In the genomic region with DNA sequence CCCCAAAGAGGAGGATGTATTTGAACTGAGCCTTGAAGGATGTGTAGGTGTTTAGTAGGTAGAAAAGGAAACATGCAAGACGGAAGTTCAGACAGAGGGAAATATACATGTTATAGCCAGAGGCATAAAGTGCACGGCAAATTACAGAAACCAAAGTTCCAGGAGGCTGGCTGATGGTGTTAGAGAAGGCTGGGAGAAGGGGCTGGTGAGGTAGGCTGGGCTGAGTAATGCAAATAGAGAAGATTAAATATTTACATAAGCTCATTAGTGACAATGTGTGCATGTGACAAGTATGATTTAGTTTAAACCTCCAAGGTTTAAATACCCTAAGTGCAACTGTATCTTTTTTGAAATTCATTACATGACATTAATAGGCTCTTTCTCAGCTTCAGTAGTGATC, we compare ENCODE assay signal across 23 cellular contexts.
DNase-seq lines count a peak whose midpoint lies in the region; ATAC-seq, FAIRE-seq and TF ChIP-seq lines count a peak whose summit lies in the region.
"Had no signal": no experiment of that assay in that cellular context is flagged by ENCODE, and none has a peak within 500 bp of the region (broad histone marks: within the 10 kb centered on the region; RNA-seq: fewer than 3 reads in every experiment).

No MANE protein-coding gene starts in this region.

- no peak for TF ChIP-seq POLR2A in HepG2 (IDR thresholded peaks at IDR 0.05; ENCODE audit: insufficient read depth in 1 of 2, low read depth in 2 of 2, low read length in 2 of 2)

- H3K4me3 ChIP-seq in HepG2 (replicated peaks in 1 of 3; ENCODE audit: insufficient read depth in 1 of 3, low read depth in 2 of 3, low read length in 3 of 3): no peak overlapping the region
- H3K4me3 ChIP-seq: K562, SJSA1 had no signal

- H3K27ac ChIP-seq in HepG2 (ENCODE audit: extremely low read length, insufficient read depth, low read length): no peak overlapping the region
- H3K27ac ChIP-seq: C4-2B, SJSA1 had no signal

- H3K27me3 ChIP-seq in HepG2 (ENCODE audit: control insufficient read depth in 1 of 2, insufficient read depth in 2 of 2, low read length in 2 of 2): peaks cover 0 to 3% of the 10 kb centered on the region in 2 experiments; a peak in 2 of 5 replicates
- H3K27me3 ChIP-seq: SJSA1 had no signal

- H4K20me1 ChIP-seq in HepG2 (ENCODE audit: insufficient read depth, low read length): no peaks in the 10 kb centered on the region

- peak; percentile 8 for FAIRE-seq in HepG2 (lab: Jason Lieb, UNC)
- FAIRE-seq: G401.6, GM12892, K562, RCC 7860 had no signal

- POLR2A ChIA-PET in HepG2 (lab: Yijun Ruan, JAX): no interaction called here

- no TSS peak for BruUV-seq in HepG2 (replicated peaks; lab: Mats Ljungman, UMichigan)

- no peaks in the 10 kb centered on the region for H3K36me3 ChIP-seq in HepG2 (replicated peaks in 1 of 2; ENCODE audit: control insufficient read depth in 1 of 2, insufficient read depth in 2 of 2, low read length in 2 of 2)
- H3K36me3 ChIP-seq: SJSA1 had no signal

- in situ Hi-C loops in HepG2 (cut with HindIII; ENCODE audit: extremely low pct_ligation_motif_present, low pct_unique_long_range_greater_than_20kb): no loop called here
- in situ Hi-C loops in KBM-7 (cut with MboI; ENCODE audit: low pct_unique_long_range_greater_than_20kb, low sequenced_read_pairs): no loop called here

- H3K4me1 ChIP-seq in HepG2 (ENCODE audit: insufficient read depth, low read length): no peaks in the 10 kb centered on the region

- ATAC-seq in HepG2 (no peak), left cardiac atrium (no peak)
- ATAC-seq: K562 had no signal

- H3K9ac ChIP-seq in HepG2 (ENCODE audit: insufficient read depth, low read depth, low read length): no peak overlapping the region

- 4% methylated on average over 2 of the region's 2 CpGs for WGBS in HepG2 (ENCODE audit: low lambda C conversion rate)

- no peak overlapping the region for H3K4me2 ChIP-seq in HepG2 (ENCODE audit: low read depth, low read length)

- CTCF ChIA-PET in HepG2 (lab: Yijun Ruan, JAX; ENCODE audit: low intra/inter-chr PET ratio, low total read pairs): no interaction called here

- intact Hi-C loops in HepG2 (cut with micrococcal nuclease; ENCODE audit: unreplicated experiment) (no loop called here), left cardiac atrium (cut with DNase I) (no loop called here)

- TF ChIP-seq EP300 in HepG2 (IDR thresholded peaks at IDR 0.05; ENCODE audit: low read depth in 2 of 2, low read length in 2 of 2) (no peak), HepG2 (CRISPR knock-in tag; IDR thresholded peaks at IDR 0.05; ENCODE audit: borderline replicate concordance) (no peak)

- TF ChIP-seq RAD21 in HepG2 (CRISPR knock-in tag; IDR thresholded peaks at IDR 0.05): no peak

- H3K9me3 ChIP-seq in HepG2 (ENCODE audit: low read length): no peaks in the 10 kb centered on the region
- H3K9me3 ChIP-seq: SJSA1 had no signal

- no peak for TF ChIP-seq CTCF in HepG2 (CRISPR knock-in tag; IDR thresholded peaks at IDR 0.05)

- DNase-seq in NCI-H748 (lab: John Stamatoyannopoulos, UW; ENCODE audit: unreplicated experiment) (peak; percentile 23), NCI-H748 treated with DMSO at 0.1 percent for 48 hours (lab: John Stamatoyannopoulos, UW) (no peak), NCI-H1048 (lab: John Stamatoyannopoulos, UW) (peak; percentile 25), NCI-H774 (lab: John Stamatoyannopoulos, UW) (peak; percentile 70), HepG2 (ENCODE audit: low spot score) (no peak), GM19238 (ENCODE audit: insufficient read length, low spot score) (no peak), left cardiac atrium (no peak), KBM-7 (no peak)
- DNase-seq: Calu3; CD8-positive, alpha-beta memory T cell; DMS153; HFFc6; MM.1S; NCI-H1694 treated with DMSO at 0.1 percent for 48 hours; NCI-H524; OCI-M1; T-helper 1 cell had no signal

- H2AFZ ChIP-seq in HepG2 (ENCODE audit: low read length): no peak overlapping the region

- H3K79me2 ChIP-seq in HepG2 (ENCODE audit: insufficient read depth, low read length): no peaks in the 10 kb centered on the region

TF ChIP-seq in HepG2, 621 proteins besides CTCF, POLR2A, EP300 and RAD21:
- TF ChIP-seq, protein P1, sequence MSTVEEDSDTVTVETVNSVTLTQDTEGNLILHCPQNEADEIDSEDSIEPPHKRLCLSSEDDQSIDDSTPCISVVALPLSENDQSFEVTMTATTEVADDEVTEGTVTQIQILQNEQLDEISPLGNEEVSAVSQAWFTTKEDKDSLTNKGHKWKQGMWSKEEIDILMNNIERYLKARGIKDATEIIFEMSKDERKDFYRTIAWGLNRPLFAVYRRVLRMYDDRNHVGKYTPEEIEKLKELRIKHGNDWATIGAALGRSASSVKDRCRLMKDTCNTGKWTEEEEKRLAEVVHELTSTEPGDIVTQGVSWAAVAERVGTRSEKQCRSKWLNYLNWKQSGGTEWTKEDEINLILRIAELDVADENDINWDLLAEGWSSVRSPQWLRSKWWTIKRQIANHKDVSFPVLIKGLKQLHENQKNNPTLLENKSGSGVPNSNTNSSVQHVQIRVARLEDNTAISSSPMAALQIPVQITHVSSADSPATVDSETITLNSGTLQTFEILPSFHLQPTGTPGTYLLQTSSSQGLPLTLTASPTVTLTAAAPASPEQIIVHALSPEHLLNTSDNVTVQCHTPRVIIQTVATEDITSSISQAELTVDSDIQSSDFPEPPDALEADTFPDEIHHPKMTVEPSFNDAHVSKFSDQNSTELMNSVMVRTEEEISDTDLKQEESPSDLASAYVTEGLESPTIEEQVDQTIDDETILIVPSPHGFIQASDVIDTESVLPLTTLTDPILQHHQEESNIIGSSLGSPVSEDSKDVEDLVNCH (CRISPR knock-in tag; IDR thresholded peaks at IDR 0.05): no peak
- TF ChIP-seq PTBP1 (IDR thresholded peaks at IDR 0.05; ENCODE audit: low read depth, low read length, poor library complexity, severe bottlenecking): no peak
- TF ChIP-seq SRSF9 (IDR thresholded peaks at IDR 0.05; ENCODE audit: borderline replicate concordance, insufficient read depth, low read depth, low read length, poor library complexity, severe bottlenecking): no peak
- TF ChIP-seq YEATS2 (CRISPR knock-in tag; IDR thresholded peaks at IDR 0.05; ENCODE audit: borderline replicate concordance): no peak
- TF ChIP-seq, protein P2, sequence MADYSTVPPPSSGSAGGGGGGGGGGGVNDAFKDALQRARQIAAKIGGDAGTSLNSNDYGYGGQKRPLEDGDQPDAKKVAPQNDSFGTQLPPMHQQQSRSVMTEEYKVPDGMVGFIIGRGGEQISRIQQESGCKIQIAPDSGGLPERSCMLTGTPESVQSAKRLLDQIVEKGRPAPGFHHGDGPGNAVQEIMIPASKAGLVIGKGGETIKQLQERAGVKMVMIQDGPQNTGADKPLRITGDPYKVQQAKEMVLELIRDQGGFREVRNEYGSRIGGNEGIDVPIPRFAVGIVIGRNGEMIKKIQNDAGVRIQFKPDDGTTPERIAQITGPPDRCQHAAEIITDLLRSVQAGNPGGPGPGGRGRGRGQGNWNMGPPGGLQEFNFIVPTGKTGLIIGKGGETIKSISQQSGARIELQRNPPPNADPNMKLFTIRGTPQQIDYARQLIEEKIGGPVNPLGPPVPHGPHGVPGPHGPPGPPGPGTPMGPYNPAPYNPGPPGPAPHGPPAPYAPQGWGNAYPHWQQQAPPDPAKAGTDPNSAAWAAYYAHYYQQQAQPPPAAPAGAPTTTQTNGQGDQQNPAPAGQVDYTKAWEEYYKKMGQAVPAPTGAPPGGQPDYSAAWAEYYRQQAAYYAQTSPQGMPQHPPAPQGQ (CRISPR knock-in tag; IDR thresholded peaks at IDR 0.05; ENCODE audit: borderline replicate concordance): no peak
- TF ChIP-seq ZNF773 (CRISPR knock-in tag; IDR thresholded peaks at IDR 0.05; ENCODE audit: borderline replicate concordance): no peak
- TF ChIP-seq ZNF570 (CRISPR knock-in tag; IDR thresholded peaks at IDR 0.05; ENCODE audit: borderline replicate concordance): no peak

Comparison
In these comparisons a context has a peak if more than half of its experiments do, and no peak if none do; other contexts are left out.
1. DNase-seq: peak in NCI-H748 (single experiment), NCI-H1048 (single experiment) and NCI-H774 (single experiment); none in NCI-H748 treated with DMSO at 0.1 percent for 48 hours (single experiment), HepG2 (single experiment), GM19238 (single experiment), left cardiac atrium (single experiment) and KBM-7 (single experiment).